ENCODE assay signal across 15 cellular contexts in genomic region chr18:8960740-8961657, GRCh38.
A peak's percentile ranks its signal among the peaks of the same experiment; 100 is the strongest.
DNase-seq lines count a peak whose midpoint lies in the region; ATAC-seq lines count a peak whose summit lies in the region.
"Had no signal": no experiment of that assay in that cellular context is flagged by ENCODE, and none has a peak within 500 bp of the region (broad histone marks: within the 10 kb centered on the region; RNA-seq: fewer than 3 reads in every experiment).

No MANE protein-coding gene starts in this region.

- no peak for ATAC-seq in activated CD8-positive, alpha-beta T cell treated with anti-CD3 and anti-CD28 coated beads, Interleukin-2, amount 10 ng/mL, durations not matched to agents 7 days and 5 days
- ATAC-seq: psoas muscle had no signal

- H3K36me3 Mint-ChIP-seq in activated CD8-positive, alpha-beta T cell treated with anti-CD3 and anti-CD28 coated beads, Interleukin-2, amount 10 ng/mL, durations not matched to agents 7 days and 5 days (ENCODE audit: low read depth) = no peaks in the 10 kb centered on the region

- CTCF ChIA-PET in activated CD8-positive, alpha-beta T cell treated with anti-CD3 and anti-CD28 coated beads, Interleukin-2, amount 10 ng/mL, durations not matched to agents 7 days and 5 days (lab: Charles Lee) = no interaction called here

- H3K27ac Mint-ChIP-seq in activated CD8-positive, alpha-beta T cell treated with anti-CD3 and anti-CD28 coated beads, Interleukin-2, amount 10 ng/mL, durations not matched to agents 7 days and 5 days = no peak overlapping the region
- H3K27ac Mint-ChIP-seq: activated B cell treated with CpG ODN at 0.5 μM for 24 hours had no signal

- H3K9me3 Mint-ChIP-seq in activated CD8-positive, alpha-beta T cell treated with anti-CD3 and anti-CD28 coated beads, Interleukin-2, amount 10 ng/mL, durations not matched to agents 7 days and 5 days (ENCODE audit: insufficient read depth) = no peaks in the 10 kb centered on the region
- H3K9me3 Mint-ChIP-seq: activated B cell treated with CpG ODN at 0.5 μM for 24 hours had no signal

- DNase-seq in HT1080 (ENCODE audit: low read depth) (peak; percentile 68), astrocyte of the hippocampus (ENCODE audit: low read depth, low spot score) (peak; percentile 74), iris pigment epithelial cell (ENCODE audit: low read depth) (peak; percentile 91), stromal cell of bone marrow (ENCODE audit: low read depth) (peak; percentile 59), activated T-cell treated with anti-CD3 and anti-CD28 coated beads for 4 hours (no peak), hypothalamus (lab: John Stamatoyannopoulos, UW) (no peak)
- no peak for DNase-seq in activated CD8-positive, alpha-beta memory T cell treated with anti-CD3 and anti-CD28 coated beads, Interleukin-2, amount 50 U/mL, for 48 hours
- DNase-seq in activated CD8-positive, alpha-beta T cell treated with anti-CD3 and anti-CD28 coated beads, Interleukin-2, amount 10 ng/mL, durations not matched to agents 7 days and 5 days = no peak
- DNase-seq: activated B cell treated with CpG ODN at 0.5 μM for 24 hours; activated effector memory CD4-positive, alpha-beta T cell treated with Interleukin-2 at 50 U/mL for 16 hours; DMS79; NCI-H1048; NCI-H524 treated with DMSO at 0.1 percent for 48 hours; psoas muscle; substantia nigra had no signal

- no peak overlapping the region for H3K4me3 Mint-ChIP-seq in activated CD8-positive, alpha-beta T cell treated with anti-CD3 and anti-CD28 coated beads, Interleukin-2, amount 10 ng/mL, durations not matched to agents 7 days and 5 days
- H3K4me3 Mint-ChIP-seq: activated B cell treated with CpG ODN at 0.5 μM for 24 hours had no signal

- peaks cover 10% of the 10 kb centered on the region for H3K27me3 Mint-ChIP-seq in activated CD8-positive, alpha-beta T cell treated with anti-CD3 and anti-CD28 coated beads, Interleukin-2, amount 10 ng/mL, durations not matched to agents 7 days and 5 days (ENCODE audit: low read depth)
- H3K27me3 Mint-ChIP-seq: activated B cell treated with CpG ODN at 0.5 μM for 24 hours had no signal

- no peaks in the 10 kb centered on the region for H3K4me1 Mint-ChIP-seq in activated CD8-positive, alpha-beta T cell treated with anti-CD3 and anti-CD28 coated beads, Interleukin-2, amount 10 ng/mL, durations not matched to agents 7 days and 5 days (ENCODE audit: low read depth)

- POLR2A ChIA-PET in activated CD8-positive, alpha-beta T cell treated with anti-CD3 and anti-CD28 coated beads, Interleukin-2, amount 10 ng/mL, durations not matched to agents 7 days and 5 days (lab: Charles Lee) = no interaction called here

Comparison
In these comparisons a context has a peak if more than half of its experiments do, and no peak if none do; other contexts are left out.
1. DNase-seq: peak in HT1080 (single experiment), astrocyte of the hippocampus (single experiment), iris pigment epithelial cell (single experiment) and stromal cell of bone marrow (single experiment); none in activated CD8-positive, alpha-beta memory T cell treated with anti-CD3 and anti-CD28 coated beads, Interleukin-2, amount 50 U/mL, for 48 hours (single experiment), activated T-cell treated with anti-CD3 and anti-CD28 coated beads for 4 hours (single experiment), hypothalamus (0 of 51) and activated CD8-positive, alpha-beta T cell treated with anti-CD3 and anti-CD28 coated beads, Interleukin-2, amount 10 ng/mL, durations not matched to agents 7 days and 5 days (single experiment).